1 cellular context compared by ENCODE assay signal in genomic region chr1:53552146-53552940, GRCh38.
TF ChIP-seq lines count a peak whose summit lies in the region.

No MANE protein-coding gene starts in this region.

TF ChIP-seq in HEK293, 187 proteins besides CTCF, POLR2A, EP300 and RAD21 (continued from another document):
- TF ChIP-seq ZNF580 (tag by site-specific recombination; IDR thresholded peaks at IDR 0.05) (no peak), ZNF558 (tag by site-specific recombination; IDR thresholded peaks at IDR 0.05) (no peak), PRDM2 (tag by site-specific recombination; IDR thresholded peaks at IDR 0.05; ENCODE audit: borderline replicate concordance) (no peak), ZNF114 (tag by site-specific recombination; IDR thresholded peaks at IDR 0.05) (no peak), ZNF529 (tag by site-specific recombination; IDR thresholded peaks at IDR 0.05; ENCODE audit: insufficient replicate concordance) (no peak), PRDM10 (tag by site-specific recombination; IDR thresholded peaks at IDR 0.05) (peak; percentile 81), GFI1B (tag by site-specific recombination; IDR thresholded peaks at IDR 0.05) (no peak), YY1 (tag by site-specific recombination; IDR thresholded peaks at IDR 0.05) (no peak), GLIS1 (tag by site-specific recombination; IDR thresholded peaks at IDR 0.05) (peak; percentile 84), ZNF449 (tag by site-specific recombination; IDR thresholded peaks at IDR 0.05) (peak; percentile 52), ZNF768 (tag by site-specific recombination; IDR thresholded peaks at IDR 0.05) (no peak), ZNF837 (tag by site-specific recombination; IDR thresholded peaks at IDR 0.05) (no peak), TCF7L2 (IDR thresholded peaks at IDR 0.05; ENCODE audit: borderline replicate concordance, low read depth, low read length) (no peak), ZNF639 (tag by site-specific recombination; IDR thresholded peaks at IDR 0.05) (no peak), ZNF146 (tag by site-specific recombination; IDR thresholded peaks at IDR 0.05) (no peak), ZBTB8A (tag by site-specific recombination; IDR thresholded peaks at IDR 0.05) (0 out of 2 replicates have a peak, but pooled peaks have one; percentile 14), MEIS1 (CRISPR knock-in tag; IDR thresholded peaks at IDR 0.05; ENCODE audit: borderline replicate concordance) (no peak)
